In the genomic region with DNA sequence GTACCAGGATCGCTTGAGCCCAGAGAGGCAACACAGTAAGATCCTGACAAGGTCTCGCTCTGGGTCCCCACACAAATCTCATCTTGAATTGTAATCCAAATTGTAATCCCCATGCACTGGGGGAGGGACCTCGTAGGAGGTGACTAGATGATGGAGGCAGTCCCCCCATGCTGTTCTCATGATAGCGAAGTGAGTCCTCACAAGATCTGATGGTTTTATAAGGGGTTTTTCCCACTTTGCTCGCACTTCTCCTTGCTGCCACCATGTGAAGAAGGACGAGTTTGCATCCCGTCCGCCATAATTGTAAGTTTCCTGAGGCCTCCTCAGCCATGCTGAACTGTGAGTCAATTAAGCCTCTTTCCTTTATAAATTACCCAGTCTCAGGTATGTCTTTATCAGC, we compare ENCODE assay signal across 1 cellular context.
TF ChIP-seq lines count a peak whose summit lies in the region.

No MANE protein-coding gene starts in this region.

TF ChIP-seq in GM12878, 131 proteins besides CTCF, POLR2A, EP300 and RAD21 (continued from another document):
- TF ChIP-seq SPI1 (IDR thresholded peaks at IDR 0.05; ENCODE audit: borderline replicate concordance, insufficient read depth, low read depth, low read length) (peak; percentile 35; the same call in 1 of the 2 replicates), HDGF (IDR thresholded peaks at IDR 0.05) (no peak), ETV6 (conservative IDR thresholded peaks at IDR 0.05 in 1 of 2, IDR thresholded peaks at IDR 0.05 in 1 of 2; ENCODE audit: borderline replicate concordance in 1 of 2, low read depth in 1 of 2) (0 out of 4 replicates have a peak, but pooled peaks of 1 of the 2 experiments have one; percentile 14), PML (IDR thresholded peaks at IDR 0.05; ENCODE audit: low read length) (0 out of 2 replicates have a peak, but pooled peaks have one; percentile 3), ZNF207 (IDR thresholded peaks at IDR 0.05; ENCODE audit: borderline replicate concordance) (0 out of 2 replicates have a peak, but pooled peaks have one; percentile 18), GABPA (IDR thresholded peaks at IDR 0.05; ENCODE audit: low read depth) (no peak), EZH2 (IDR thresholded peaks at IDR 0.05; ENCODE audit: borderline replicate concordance, control insufficient read depth, low read depth, low read length) (no peak), KLF5 (IDR thresholded peaks at IDR 0.05; ENCODE audit: partially characterized antibody) (peak; percentile 49), BHLHE40 (IDR thresholded peaks at IDR 0.05; ENCODE audit: borderline replicate concordance in 1 of 2, low read depth in 2 of 2, low read length in 1 of 2) (peak in 1 of 2 experiments; percentile 36; a peak in 1 of 4 replicates), IKZF2 (IDR thresholded peaks at IDR 0.05) (peak in 1 of 2 experiments; percentile 40; a peak in 1 of 4 replicates), YY1 (IDR thresholded peaks at IDR 0.05; ENCODE audit: low read depth, low read length) (peak; percentile 92), RELA (IDR thresholded peaks at IDR 0.05; ENCODE audit: borderline replicate concordance, partially characterized antibody) (peak; percentile 85), POU2F2 (IDR thresholded peaks at IDR 0.05; ENCODE audit: borderline replicate concordance, low read depth, low read length) (0 out of 3 replicates have a peak, but pooled peaks have one; percentile 13), CREB1 (IDR thresholded peaks at IDR 0.05; ENCODE audit: low read depth) (no peak), SMC3 (IDR thresholded peaks at IDR 0.05; ENCODE audit: borderline replicate concordance, low read length) (peak; percentile 31; the same call in 1 of the 2 replicates), YBX1 (IDR thresholded peaks at IDR 0.05) (no peak), IKZF1 (conservative IDR thresholded peaks at IDR 0.05) (peak; percentile 45), MTA2 (IDR thresholded peaks at IDR 0.05; ENCODE audit: low read depth) (0 out of 2 replicates have a peak, but pooled peaks have one; percentile 27), IRF4 (IDR thresholded peaks at IDR 0.05; ENCODE audit: low read depth, low read length) (no peak), MYC (IDR thresholded peaks at IDR 0.05; ENCODE audit: insufficient read depth, insufficient read length, insufficient replicate concordance, low read length, severe bottlenecking) (no peak), NBN (IDR thresholded peaks at IDR 0.05) (peak; percentile 48; the same call in 1 of the 2 replicates), EED (IDR thresholded peaks at IDR 0.05; ENCODE audit: low read depth) (peak; percentile 58; the same call in 1 of the 2 replicates)
